In genomic region chr3:194521514-194522260, GRCh38 we compare ENCODE assay signal across 10 cellular contexts. TPM values are rescaled to one million over a fixed set of nuclear protein-coding genes. Genes with fewer than 3 reads are reported as not detected.
DNase-seq lines count a peak whose midpoint lies in the region; ATAC-seq and TF ChIP-seq lines count a peak whose summit lies in the region.
"Had no signal": no experiment of that assay in that cellular context is flagged by ENCODE, and none has a peak within 500 bp of the region (broad histone marks: within the 10 kb centered on the region; RNA-seq: fewer than 3 reads in every experiment).

No MANE protein-coding gene starts in this region.

- H3K36me3 Mint-ChIP-seq in activated CD8-positive, alpha-beta memory T cell treated with anti-CD3 and anti-CD28 coated beads, Interleukin-2, amount 10 ng/mL, durations not matched to agents 7 days and 5 days, result peaks cover 18% of the 10 kb centered on the region

- H3K4me1 Mint-ChIP-seq in activated CD8-positive, alpha-beta memory T cell treated with anti-CD3 and anti-CD28 coated beads, Interleukin-2, amount 10 ng/mL, durations not matched to agents 7 days and 5 days, result peaks cover 28% of the 10 kb centered on the region

- peaks cover 2% of the 10 kb centered on the region for H3K27me3 Mint-ChIP-seq in activated CD8-positive, alpha-beta memory T cell treated with anti-CD3 and anti-CD28 coated beads, Interleukin-2, amount 10 ng/mL, durations not matched to agents 7 days and 5 days

- H3K4me1 ChIP-seq in upper lobe of right lung, result no peaks in the 10 kb centered on the region
- H3K4me1 ChIP-seq: tibial nerve had no signal

- no peak for DNase-seq in Right ventricle myocardium superior
- DNase-seq in cardiac septum (ENCODE audit: low spot score), result no peak
- peak; percentile 47 for DNase-seq in astrocyte of the cerebellum (ENCODE audit: low read depth)
- DNase-seq in foreskin fibroblast, result peak; percentile 67 to 82
- peak; percentile 63 for DNase-seq in stromal cell of bone marrow (ENCODE audit: low read depth)
- no peak for DNase-seq in NCI-H128 (lab: John Stamatoyannopoulos, UW; ENCODE audit: unreplicated experiment)
- DNase-seq in activated CD8-positive, alpha-beta memory T cell treated with anti-CD3 and anti-CD28 coated beads, Interleukin-2, amount 10 ng/mL, durations not matched to agents 7 days and 5 days, result no peak
- no peak for DNase-seq in upper lobe of right lung

- H3K36me3 ChIP-seq in upper lobe of right lung, result no peaks in the 10 kb centered on the region
- H3K36me3 ChIP-seq: tibial nerve had no signal

- ATAC-seq in Right ventricle myocardium superior (ENCODE audit: poor library complexity), result peak; percentile 29
- no peak for ATAC-seq in activated CD8-positive, alpha-beta memory T cell treated with anti-CD3 and anti-CD28 coated beads, Interleukin-2, amount 10 ng/mL, durations not matched to agents 7 days and 5 days
- ATAC-seq in upper lobe of right lung, result no peak
- ATAC-seq: naive thymus-derived CD4-positive, alpha-beta T cell had no signal

- intact Hi-C loops in Right ventricle myocardium superior (cut with DNase I) (no loop called here), cardiac septum (cut with DNase I) (no loop called here), upper lobe of right lung (cut with DNase I) (no loop called here)

- H3K27ac ChIP-seq in upper lobe of right lung, result no peak overlapping the region
- H3K27ac ChIP-seq: tibial nerve had no signal

- TF ChIP-seq CTCF in astrocyte of the cerebellum (IDR thresholded peaks at IDR 0.05; ENCODE audit: low read depth, low read length, missing control alignments) (no peak), foreskin fibroblast (IDR thresholded peaks at IDR 0.05; ENCODE audit: low read depth, low read length) (no peak), upper lobe of right lung (IDR thresholded peaks at IDR 0.05) (no peak)

- H3K27me3 ChIP-seq in upper lobe of right lung, result no peaks in the 10 kb centered on the region
- H3K27me3 ChIP-seq: tibial nerve had no signal

- CTCF ChIA-PET in activated CD8-positive, alpha-beta memory T cell treated with anti-CD3 and anti-CD28 coated beads, Interleukin-2, amount 10 ng/mL, durations not matched to agents 7 days and 5 days (lab: Charles Lee), result interaction anchor here (0.8 kb wide), 1 partner anchor 17 kb away, joined by 3 read pairs; no protein-coding TSS in a partner anchor

- H3K4me3 Mint-ChIP-seq in activated CD8-positive, alpha-beta memory T cell treated with anti-CD3 and anti-CD28 coated beads, Interleukin-2, amount 10 ng/mL, durations not matched to agents 7 days and 5 days, result no peak overlapping the region

- in situ Hi-C loops in astrocyte of the cerebellum (cut with HindIII; ENCODE audit: low sequenced_read_pairs), result no loop called here

- H3K9me3 ChIP-seq in upper lobe of right lung, result no peaks in the 10 kb centered on the region
- H3K9me3 ChIP-seq: tibial nerve had no signal

- no peak overlapping the region for H3K27ac Mint-ChIP-seq in activated CD8-positive, alpha-beta memory T cell treated with anti-CD3 and anti-CD28 coated beads, Interleukin-2, amount 10 ng/mL, durations not matched to agents 7 days and 5 days
- H3K27ac Mint-ChIP-seq: naive thymus-derived CD4-positive, alpha-beta T cell had no signal

- no peaks in the 10 kb centered on the region for H3K9me3 Mint-ChIP-seq in activated CD8-positive, alpha-beta memory T cell treated with anti-CD3 and anti-CD28 coated beads, Interleukin-2, amount 10 ng/mL, durations not matched to agents 7 days and 5 days (ENCODE audit: low read depth)

- H3K4me3 ChIP-seq in astrocyte of the cerebellum (ENCODE audit: low read depth, low read length) (no peak overlapping the region), foreskin fibroblast (ENCODE audit: low read depth in 1 of 2, low read length in 2 of 2) (no peak overlapping the region), upper lobe of right lung (no peak overlapping the region)
- H3K4me3 ChIP-seq: tibial nerve had no signal

RNA-seq across cellular contexts. Expression of gene ATP13A3, which starts 34.9 kb away (rescaled TPM):
- total RNA-seq in Right ventricle myocardium superior (60.4 TPM), cardiac septum (217 TPM), upper lobe of right lung (101 TPM)
- 10 to 100 TPM; 78.3 to 82.0 TPM for total RNA-seq in activated CD8-positive, alpha-beta memory T cell treated with anti-CD3 and anti-CD28 coated beads, Interleukin-2, amount 10 ng/mL, durations not matched to agents 7 days and 5 days

Comparison
In these comparisons a context has a peak if more than half of its experiments do, and no peak if none do; other contexts are left out.
1. DNase-seq: peak in astrocyte of the cerebellum (single experiment), foreskin fibroblast (2 of 2) and stromal cell of bone marrow (single experiment); none in Right ventricle myocardium superior (single experiment), cardiac septum (single experiment), NCI-H128 (single experiment), activated CD8-positive, alpha-beta memory T cell treated with anti-CD3 and anti-CD28 coated beads, Interleukin-2, amount 10 ng/mL, durations not matched to agents 7 days and 5 days (single experiment) and upper lobe of right lung (single experiment).